Comparison of ENCODE assay signal across 8 cellular contexts in the genomic region with DNA sequence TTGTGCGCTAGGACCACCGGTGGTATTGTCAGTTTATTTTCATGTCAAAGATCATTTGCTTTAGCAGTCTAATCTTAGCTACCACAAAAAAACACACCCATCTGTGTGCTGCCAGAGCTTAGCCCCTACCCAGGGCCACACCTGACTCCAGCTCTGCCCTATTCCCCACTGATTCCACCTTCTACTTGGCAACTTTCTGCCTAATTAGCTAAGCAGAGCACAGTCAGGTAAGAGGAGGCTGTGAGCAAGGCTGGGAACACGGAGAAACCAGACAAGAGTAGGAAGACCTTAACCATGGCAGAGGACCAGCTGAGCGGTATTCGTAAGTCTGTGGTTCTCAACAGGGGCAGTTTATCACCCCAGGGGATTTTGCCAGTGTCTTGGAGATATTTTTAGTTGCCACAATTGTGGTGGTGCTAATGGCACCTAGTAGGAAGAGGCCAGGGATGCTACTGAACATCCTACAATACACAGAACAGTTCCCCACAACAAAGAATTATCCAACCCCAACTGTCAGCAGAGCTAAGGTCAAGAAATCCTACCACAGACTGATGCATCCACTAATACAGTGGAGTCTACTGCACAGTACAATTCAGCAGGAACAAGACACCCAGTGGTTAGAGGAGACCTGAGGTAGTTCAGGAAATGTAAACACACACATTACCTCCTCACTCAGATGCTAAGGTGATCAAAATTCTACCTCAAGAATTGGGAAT.
A peak's percentile ranks its signal among the peaks of the same experiment; 100 is the strongest.
DNase-seq lines count a peak whose midpoint lies in the region; ATAC-seq and TF ChIP-seq lines count a peak whose summit lies in the region.

No MANE protein-coding gene starts in this region.

- TF ChIP-seq CTCF in type B pancreatic cell (conservative IDR thresholded peaks at IDR 0.05), result no peak

- H4K20me1 ChIP-seq in BLaER1, result no peaks in the 10 kb centered on the region

- H3K27ac ChIP-seq in BLaER1 (peak overlapping the region; percentile 68), duodenal mucosa (ENCODE audit: low read depth, low read length) (peak overlapping the region; percentile 28)

- H3K9me3 Mint-ChIP-seq in IgD-negative memory B cell, result peaks cover 0 to 9% (median 4%) of the 10 kb centered on the region in 3 donors
- no peaks in the 10 kb centered on the region for H3K9me3 Mint-ChIP-seq in type B pancreatic cell

- H3K4me3 Mint-ChIP-seq in IgD-negative memory B cell (peak overlapping the region; percentile 82 to 96 (median 92)), type B pancreatic cell (peak overlapping the region; percentile 17)

- H3K36me3 ChIP-seq in BLaER1, result no peaks in the 10 kb centered on the region
- no peaks in the 10 kb centered on the region for H3K36me3 ChIP-seq in duodenal mucosa (ENCODE audit: control insufficient read depth in 1 of 2, insufficient read depth in 2 of 2, low read length in 2 of 2)

- no peaks in the 10 kb centered on the region for H3K27me3 ChIP-seq in BLaER1
- no peaks in the 10 kb centered on the region for H3K27me3 ChIP-seq in duodenal mucosa (ENCODE audit: control insufficient read depth in 1 of 2, insufficient read depth in 2 of 2, low read length in 2 of 2)

- H3K4me3 ChIP-seq in BLaER1 (peak overlapping the region; percentile 61), duodenal mucosa (ENCODE audit: low read depth in 1 of 2, low read length in 2 of 2) (peak overlapping the region; percentile 65 to 68)

- H3K4me1 Mint-ChIP-seq in IgD-negative memory B cell (peaks cover 37 to 41% (median 38%) of the 10 kb centered on the region in 3 donors), type B pancreatic cell (ENCODE audit: unreplicated experiment) (peaks cover 4% of the 10 kb centered on the region)

- ATAC-seq in GM19463 (IDR thresholded peaks at IDR 0.05; ENCODE audit: unreplicated experiment), result peak; percentile 71

- peaks cover 6% of the 10 kb centered on the region for H3K9me3 ChIP-seq in BLaER1
- H3K9me3 ChIP-seq in duodenal mucosa (ENCODE audit: control insufficient read depth in 1 of 2, low read length in 2 of 2), result peaks cover 3 to 9% of the 10 kb centered on the region in 2 donors

- H3K4me2 ChIP-seq in BLaER1, result peak overlapping the region; percentile 92

- DNase-seq in type B pancreatic cell (ENCODE audit: extremely low spot score, unreplicated experiment) (no peak), HK-2 (ENCODE audit: unreplicated experiment) (no peak), hypothalamus (lab: John Stamatoyannopoulos, UW) (no peak)
- no peak for DNase-seq in effector CD4-positive, alpha-beta T cell

- H3K27me3 Mint-ChIP-seq in IgD-negative memory B cell (no peaks in the 10 kb centered on the region), type B pancreatic cell (no peaks in the 10 kb centered on the region)

- H3K4me1 ChIP-seq in BLaER1 (peaks cover 32% of the 10 kb centered on the region), duodenal mucosa (ENCODE audit: control insufficient read depth in 1 of 2, insufficient read depth in 2 of 2, low read length in 2 of 2) (peaks cover 19 to 23% of the 10 kb centered on the region in 2 donors)

- H3K27ac Mint-ChIP-seq in IgD-negative memory B cell, result peak overlapping the region; percentile 78 to 97 (median 79)
- peak overlapping the region; percentile 32 for H3K27ac Mint-ChIP-seq in type B pancreatic cell

- H3K36me3 Mint-ChIP-seq in IgD-negative memory B cell, result peaks cover 3% of the 10 kb centered on the region
- peaks cover under 1% of the 10 kb centered on the region for H3K36me3 Mint-ChIP-seq in type B pancreatic cell

- H3K9ac ChIP-seq in BLaER1 (peak overlapping the region; percentile 72), duodenal mucosa (ENCODE audit: low read depth in 1 of 2, low read length in 2 of 2) (peak overlapping the region; percentile 43 to 62)
